ENCODE assay signal across 8 cellular contexts in the genomic region with DNA sequence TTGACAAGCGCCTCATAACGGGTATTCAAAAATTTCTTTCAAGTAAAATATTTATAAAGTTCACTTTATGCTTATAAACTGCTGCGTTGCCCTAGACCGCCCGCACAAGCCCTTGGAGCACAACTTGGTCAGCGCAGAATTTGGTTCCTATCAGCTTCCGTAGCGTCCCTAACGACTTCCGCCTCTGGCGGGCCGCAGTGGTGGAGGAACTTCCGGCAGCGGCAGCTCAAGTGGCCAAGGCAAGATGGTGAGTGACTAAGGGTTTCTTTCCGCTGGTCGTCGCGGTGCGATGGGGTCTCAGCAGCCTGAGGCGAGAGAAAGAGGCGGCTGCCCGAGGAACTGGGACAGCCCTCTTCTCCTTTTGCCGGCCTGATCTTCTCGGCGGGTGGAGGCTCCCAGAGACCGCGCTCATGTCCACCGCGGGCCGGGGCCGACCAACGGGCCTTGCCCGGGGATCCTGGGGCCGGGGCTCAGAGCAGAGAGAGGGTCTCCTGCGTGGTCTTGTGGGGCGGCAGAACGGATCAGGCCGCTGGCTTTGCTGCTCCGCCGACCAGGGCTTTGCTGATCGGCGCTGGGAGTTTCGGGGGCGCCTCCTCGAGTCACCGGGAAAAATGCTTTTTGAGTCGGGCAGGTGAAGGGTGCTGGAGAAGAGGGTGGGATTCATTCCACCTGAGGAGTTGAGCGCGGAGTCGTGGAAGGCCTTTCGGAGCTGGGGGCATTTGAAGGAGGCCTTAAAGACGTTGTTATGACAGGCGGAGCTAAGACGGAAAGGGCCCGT. TPM values are rescaled to one million over a fixed set of nuclear protein-coding genes. Genes with fewer than 3 reads are reported as not detected.
A peak's percentile ranks its signal among the peaks of the same experiment; 100 is the strongest.
DNase-seq lines count a peak whose midpoint lies in the region; TF ChIP-seq lines count a peak whose summit lies in the region.

Gene PSMC1 (plus strand): TSS at position 200 of the 778 bp plus-strand sequence. CDS start 45 bp downstream, at position 245.

- POLR2A ChIA-PET in HEK293T (lab: Yijun Ruan, JAX): interaction anchor here (0.6 to 2.4 kb wide), 9 partner anchors 9 to 317 kb away, joined by 3 to 12 read pairs (median 3); partner anchors contain the start of genes EFCAB11 and TDP1

- in situ Hi-C loops in SK-MEL-5 (cut with HindIII; ENCODE audit: low pct_unique_long_range_greater_than_20kb, low sequenced_read_pairs): no loop called here

- DNase-seq in GF-D8 (lab: John Stamatoyannopoulos, UW): peak; percentile 46
- DNase-seq in HEK293T (ENCODE audit: extremely low spot score): peak; percentile 88
- DNase-seq in MV-4-11 (lab: John Stamatoyannopoulos, UW): peak; percentile 93
- peak; percentile 93 for DNase-seq in SK-MEL-5 (ENCODE audit: low read depth, low spot score)
- peak; percentile 91 for DNase-seq in activated naive CD4-positive, alpha-beta T cell treated with Interleukin-2 at 50 U/mL for 16 hours
- DNase-seq in germinal center (ENCODE audit: low spot score): peak; percentile 76
- peak; percentile 70 for DNase-seq in non-pigmented ciliary epithelial cell (ENCODE audit: low read depth)
- peak; percentile 98 for DNase-seq in superior temporal gyrus (ENCODE audit: extremely low spot score)

- CTCF ChIA-PET in HEK293T (lab: Yijun Ruan, JAX): interaction anchor here (0.6 kb wide), 1 partner anchor 53 kb away, joined by 4 read pairs; no protein-coding TSS in a partner anchor

TF ChIP-seq in HEK293T, 16 proteins besides CTCF, POLR2A, EP300 and RAD21:
- TF ChIP-seq ELF4 (IDR thresholded peaks at IDR 0.05): peak; percentile 71; the same call in 1 of the 2 replicates
- TF ChIP-seq L3MBTL2 (conservative IDR thresholded peaks at IDR 0.05): peak; percentile 49
- no peak for TF ChIP-seq CTBP1 (IDR thresholded peaks at IDR 0.05; ENCODE audit: borderline replicate concordance)

RNA-seq across cellular contexts. Expression of gene PSMC1, which starts in this region (rescaled TPM):
- total RNA-seq in SK-MEL-5 (2014; rRNA removed; shearing (Covaris generic)): 175 and 177 TPM in 2 replicates
- polyA plus RNA-seq in SK-MEL-5 (2015; cell fraction: cytosol; rRNA removed): 161 and 173 TPM in 2 replicates
- 63.4 and 64.6 TPM in 2 replicates for polyA plus RNA-seq in SK-MEL-5 (2015; cell fraction: nucleus; rRNA removed)

Comparison
In these comparisons a context has a peak if more than half of its experiments do, and no peak if none do; other contexts are left out.
1. Peak in every context shown above with its lines: DNase-seq.
2. DNase-seq: peak in every context shown above with its lines; median percentile 98 in superior temporal gyrus; 93 in MV-4-11; 93 in SK-MEL-5; 91 in activated naive CD4-positive, alpha-beta T cell treated with Interleukin-2 at 50 U/mL for 16 hours; 88 in HEK293T; 76 in germinal center; 70 in non-pigmented ciliary epithelial cell; 46 in GF-D8.